Comparison of ENCODE assay signal across 18 cellular contexts in the genomic region with DNA sequence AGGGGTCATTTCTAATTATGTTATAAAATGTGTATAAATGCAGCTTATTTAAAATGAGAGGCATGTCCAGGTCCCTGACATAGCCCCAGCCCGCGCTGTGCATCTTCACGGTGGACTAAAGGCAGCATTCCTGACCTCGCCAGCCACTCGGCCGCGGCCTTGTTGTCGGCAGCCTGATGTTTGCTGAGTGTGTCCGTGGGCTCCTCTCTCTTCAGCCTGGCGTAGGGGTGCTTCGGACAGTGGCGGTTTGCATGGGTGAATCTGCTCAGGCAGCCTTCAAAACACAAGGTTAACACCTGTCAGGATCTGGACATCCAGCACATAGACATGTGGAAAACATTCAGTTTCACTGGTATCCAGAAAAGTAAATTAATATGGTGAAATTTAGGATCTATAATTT.
"Had no signal": no experiment of that assay in that cellular context is flagged by ENCODE, and none has a peak within 500 bp of the region (broad histone marks: within the 10 kb centered on the region; RNA-seq: fewer than 3 reads in every experiment).

No MANE protein-coding gene starts in this region.

- H3K4me3 Mint-ChIP-seq: activated CD4-positive, alpha-beta T cell treated with anti-CD3 and anti-CD28 coated beads, Interleukin-2, amount 10 ng/mL, durations not matched to agents 24 days and 14 days; activated CD8-positive, alpha-beta T cell treated with anti-CD3 and anti-CD28 coated beads for 36 hours; activated naive CD8-positive, alpha-beta T cell treated with anti-CD3 and anti-CD28 coated beads for 36 hours; activated T-helper 1 cell treated with anti-CD3 and anti-CD28 coated beads, Interleukin-12 subunit alpha, Interleukin-12 subunit beta, Interleukin-2, Interleukin-4 antibody, amounts not matched to agents 30 ng/mL and 10 ng/mL and 1 ng/mL, durations not matched to agents 14 hours and 24 hours and 36 hours; brain; mesothelial cell of epicardium; nephron progenitor cell; T-cell had no signal

- H3K36me3 ChIP-seq: lower lobe of right lung, tibial nerve had no signal

- H3K4me3 ChIP-seq: lower lobe of right lung, tibial nerve had no signal

- H3K27ac ChIP-seq: lower lobe of right lung had no signal

- H3K27me3 ChIP-seq: tibial nerve had no signal

- H3K27ac Mint-ChIP-seq: activated CD4-positive, alpha-beta T cell treated with anti-CD3 and anti-CD28 coated beads, Interleukin-2, amount 10 ng/mL, durations not matched to agents 24 days and 14 days; activated CD8-positive, alpha-beta T cell treated with anti-CD3 and anti-CD28 coated beads for 36 hours; activated naive CD8-positive, alpha-beta T cell treated with anti-CD3 and anti-CD28 coated beads for 36 hours; brain had no signal

- DNase-seq: activated CD4-positive, alpha-beta T cell treated with anti-CD3 and anti-CD28 coated beads, Interleukin-2, amount 10 ng/mL, durations not matched to agents 24 days and 14 days; activated CD8-positive, alpha-beta T cell treated with anti-CD3 and anti-CD28 coated beads for 36 hours; activated gamma-delta T cell treated with Interleukin-2 at 50 U/mL for 16 hours; activated naive CD8-positive, alpha-beta T cell treated with anti-CD3 and anti-CD28 coated beads for 36 hours; anterior cingulate cortex; caudate nucleus; foreskin melanocyte; lower lobe of right lung; nephron progenitor cell; occipital lobe; stimulated activated naive CD8-positive, alpha-beta T cell treated with anti-CD3 and anti-CD28 coated beads, Interleukin-15, Interleukin-2, amounts not matched to agents 100 U/mL and 50 U/mL, for 24 hours; T-cell; T-helper 9 cell had no signal

- H3K9me3 ChIP-seq: lower lobe of right lung, tibial nerve had no signal

- FAIRE-seq: keratinocyte had no signal

- H3K36me3 Mint-ChIP-seq: mesothelial cell of epicardium had no signal

- H3K4me1 ChIP-seq: tibial nerve had no signal

- H3K9me3 Mint-ChIP-seq: activated CD4-positive, alpha-beta T cell treated with anti-CD3 and anti-CD28 coated beads, Interleukin-2, amount 10 ng/mL, durations not matched to agents 24 days and 14 days; activated CD8-positive, alpha-beta T cell treated with anti-CD3 and anti-CD28 coated beads for 36 hours; activated naive CD8-positive, alpha-beta T cell treated with anti-CD3 and anti-CD28 coated beads for 36 hours; activated T-helper 1 cell treated with anti-CD3 and anti-CD28 coated beads, Interleukin-12 subunit alpha, Interleukin-12 subunit beta, Interleukin-2, Interleukin-4 antibody, amounts not matched to agents 30 ng/mL and 10 ng/mL and 1 ng/mL, durations not matched to agents 14 hours and 24 hours and 36 hours; brain; mesothelial cell of epicardium; nephron progenitor cell; T-cell had no signal

- H3K27me3 Mint-ChIP-seq: activated CD4-positive, alpha-beta T cell treated with anti-CD3 and anti-CD28 coated beads, Interleukin-2, amount 10 ng/mL, durations not matched to agents 24 days and 14 days; activated CD8-positive, alpha-beta T cell treated with anti-CD3 and anti-CD28 coated beads for 36 hours; activated naive CD8-positive, alpha-beta T cell treated with anti-CD3 and anti-CD28 coated beads for 36 hours; brain; T-cell had no signal
